Comparison of ENCODE assay signal across 16 cellular contexts in genomic region chr16:49012961-49013726, GRCh38.
DNase-seq lines count a peak whose midpoint lies in the region; ATAC-seq, FAIRE-seq and TF ChIP-seq lines count a peak whose summit lies in the region.
"Had no signal": no experiment of that assay in that cellular context is flagged by ENCODE, and none has a peak within 500 bp of the region (broad histone marks: within the 10 kb centered on the region; RNA-seq: fewer than 3 reads in every experiment).

No MANE protein-coding gene starts in this region.

- TF ChIP-seq EP300 in esophagus muscularis mucosa (IDR thresholded peaks at IDR 0.05), result no peak

- TF ChIP-seq POLR2A in esophagus muscularis mucosa (IDR thresholded peaks at IDR 0.05; ENCODE audit: low read depth), result no peak

- intact Hi-C loops in esophagus muscularis mucosa (cut with DNase I), result no loop called here
- intact Hi-C loops in pancreas (cut with DNase I), result no loop called here

- H3K4me1 ChIP-seq in esophagus muscularis mucosa (peaks cover 0 to 6% (median 0%) of the 10 kb centered on the region in 4 donors), pancreas (no peaks in the 10 kb centered on the region)
- H3K4me1 ChIP-seq: SJSA1, testis had no signal

- WGBS in esophagus muscularis mucosa, result 59% methylated on average over 13 of the region's 21 CpGs
- 33 to 39% methylated on average over 20 to 21 of the region's 21 CpGs for WGBS in pancreas, 2 donors

- H3K9me3 ChIP-seq in esophagus muscularis mucosa, result peaks cover 0 to 3% (median 0%) of the 10 kb centered on the region in 4 donors
- no peaks in the 10 kb centered on the region for H3K9me3 ChIP-seq in pancreas
- H3K9me3 ChIP-seq: SJSA1, testis had no signal

- ATAC-seq in pancreas (peak in 3 of 4 donors; percentile 34 to 81 (median 72)), HG02763 (IDR thresholded peaks at IDR 0.05; ENCODE audit: unreplicated experiment) (no peak)

- H3K27ac ChIP-seq in esophagus muscularis mucosa (replicated peaks in 1 of 4) (no peak overlapping the region), pancreas (no peak overlapping the region)
- H3K27ac ChIP-seq: epithelial cell of prostate, SJSA1, testis had no signal

- no peak for FAIRE-seq in pancreas (lab: Jason Lieb, UNC)
- FAIRE-seq: TTC549 had no signal

- no peak for TF ChIP-seq CTCF in esophagus muscularis mucosa (IDR thresholded peaks at IDR 0.05)
- no peak for TF ChIP-seq CTCF in pancreas (IDR thresholded peaks at IDR 0.05)

- H3K36me3 ChIP-seq in esophagus muscularis mucosa, result no peaks in the 10 kb centered on the region
- no peaks in the 10 kb centered on the region for H3K36me3 ChIP-seq in pancreas
- H3K36me3 ChIP-seq: SJSA1 had no signal

- DNase-seq in DMS79 (lab: John Stamatoyannopoulos, UW), result peak; percentile 39
- peak; percentile 87 for DNase-seq in NCI-H2171 (lab: John Stamatoyannopoulos, UW)
- peak; percentile 85 for DNase-seq in esophagus muscularis mucosa (ENCODE audit: extremely low spot score)
- peak in 2 of 6 donors; percentile 16 to 24 for DNase-seq in pancreas
- no peak for DNase-seq in HuH-7 (ENCODE audit: low spot score)
- no peak for DNase-seq in epidermal melanocyte (ENCODE audit: insufficient read length, low spot score)
- DNase-seq in stimulated activated CD4-positive, alpha-beta T cell treated with anti-CD3 and anti-CD28 coated beads, Interleukin-2, amount 100 ng/mL, for 48 hours, result no peak
- DNase-seq: activated naive CD4-positive, alpha-beta T cell treated with anti-CD3 and anti-CD28 coated beads, Interleukin-2, amount 10 ng/mL, durations not matched to agents 7 days and 5 days; central memory CD4-positive, alpha-beta T cell; DMS153; stimulated activated CD4-positive, alpha-beta T cell treated with anti-CD3 and anti-CD28 coated beads, Interleukin-12 subunit alpha, Interleukin-12 subunit beta, amount 100 ng/mL, for 4 hours; testis had no signal

- no peak overlapping the region for H3K4me3 ChIP-seq in esophagus muscularis mucosa
- no peak overlapping the region for H3K4me3 ChIP-seq in pancreas
- H3K4me3 ChIP-seq: SJSA1, testis had no signal

- H3K27me3 ChIP-seq in esophagus muscularis mucosa, result peaks cover 0 to 41% (median 0%) of the 10 kb centered on the region in 4 donors
- H3K27me3 ChIP-seq in pancreas, result no peaks in the 10 kb centered on the region
- H3K27me3 ChIP-seq: SJSA1, testis had no signal

Comparison
In these comparisons a context has a peak if more than half of its experiments do, and no peak if none do; other contexts are left out.
1. DNase-seq: peak in DMS79 (single experiment), NCI-H2171 (single experiment) and esophagus muscularis mucosa (single experiment); none in HuH-7 (single experiment), epidermal melanocyte (single experiment) and stimulated activated CD4-positive, alpha-beta T cell treated with anti-CD3 and anti-CD28 coated beads, Interleukin-2, amount 100 ng/mL, for 48 hours (0 of 2).